20 cellular contexts compared by ENCODE assay signal in the genomic region with DNA sequence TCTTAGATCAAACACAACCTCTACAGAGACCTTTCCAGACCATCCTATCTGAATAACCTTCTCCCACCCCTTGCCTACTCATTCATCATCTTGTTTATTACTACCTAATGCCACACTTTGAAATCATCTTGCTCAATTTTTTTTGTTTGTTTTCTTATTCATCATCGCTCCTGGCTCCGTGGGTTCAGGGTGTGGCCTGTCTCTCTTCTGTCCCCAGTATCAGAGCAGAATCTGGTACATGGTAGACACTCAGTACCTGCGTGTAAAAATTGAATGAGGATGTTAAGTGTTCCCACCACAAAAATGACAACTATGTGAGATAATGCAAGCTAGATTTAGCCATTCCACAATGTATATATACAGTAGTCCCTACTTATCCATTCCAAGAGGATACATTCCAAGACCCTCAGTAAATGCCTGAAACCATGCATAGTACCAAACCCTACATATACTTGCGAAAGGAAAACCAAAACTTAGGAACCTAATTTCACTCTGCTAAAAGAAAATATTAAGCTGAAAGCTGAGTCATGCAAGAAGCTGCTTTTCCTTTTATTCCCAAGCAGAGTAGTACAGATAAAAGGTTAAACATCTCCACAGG.
DNase-seq lines count a peak whose midpoint lies in the region; ATAC-seq and TF ChIP-seq lines count a peak whose summit lies in the region.
"Had no signal": no experiment of that assay in that cellular context is flagged by ENCODE, and none has a peak within 500 bp of the region (broad histone marks: within the 10 kb centered on the region; RNA-seq: fewer than 3 reads in every experiment).

No MANE protein-coding gene starts in this region.

- in situ Hi-C loops in Caki2 (cut with HindIII; ENCODE audit: low pct_unique_long_range_greater_than_20kb, low sequenced_read_pairs): loop anchor here (25.0 kb wide), 1 partner anchor 256 kb away; no protein-coding TSS in a partner anchor

- no peak for ATAC-seq in stimulated activated naive CD8-positive, alpha-beta T cell treated with anti-CD3 and anti-CD28 coated beads, Interleukin-15, Interleukin-2, amounts not matched to agents 100 U/mL and 50 U/mL, for 24 hours
- ATAC-seq in GM18505 (IDR thresholded peaks at IDR 0.05; ENCODE audit: unreplicated experiment): no peak
- ATAC-seq: GM12878, T-helper 17 cell had no signal

- intact Hi-C loops in head of caudate nucleus (cut with DNase I): no loop called here

- DNase-seq in Caki2 (ENCODE audit: low read depth) (peak; percentile 83), LoVo (ENCODE audit: low spot score) (peak; percentile 89), amniotic epithelial cell (ENCODE audit: low read depth) (peak; percentile 13), kidney tubule cell (ENCODE audit: low spot score) (peak; percentile 62), head of caudate nucleus (no peak), CD1c-positive myeloid dendritic cell (ENCODE audit: extremely low spot score) (no peak)
- no peak for DNase-seq in stimulated activated naive CD8-positive, alpha-beta T cell treated with anti-CD3 and anti-CD28 coated beads, Interleukin-15, Interleukin-2, amounts not matched to agents 100 U/mL and 50 U/mL, for 24 hours
- DNase-seq: activated CD4-positive, alpha-beta T cell treated with anti-CD3 and anti-CD28 coated beads, Interleukin-2, amount 50 U/mL, for 1 hour; activated CD8-positive, alpha-beta memory T cell treated with anti-CD3 and anti-CD28 coated beads, Interleukin-2, amount 50 U/mL, for 48 hours; activated effector memory CD4-positive, alpha-beta T cell treated with Interleukin-2 at 50 U/mL for 16 hours; DMS 273 treated with DMSO at 0.1 percent for 48 hours; GM23248; kidney; naive B cell; NCI-H1417; NCI-H69; SJCRH30; T-helper 17 cell had no signal

- no peak for TF ChIP-seq POLR2A in GM18505 (IDR thresholded peaks at IDR 0.05; ENCODE audit: borderline replicate concordance, extremely low read depth, insufficient read depth, insufficient read length)

Comparison
In these comparisons a context has a peak if more than half of its experiments do, and no peak if none do; other contexts are left out.
1. DNase-seq: peak in Caki2 (single experiment), LoVo (single experiment), amniotic epithelial cell (single experiment) and kidney tubule cell (single experiment); none in stimulated activated naive CD8-positive, alpha-beta T cell treated with anti-CD3 and anti-CD28 coated beads, Interleukin-15, Interleukin-2, amounts not matched to agents 100 U/mL and 50 U/mL, for 24 hours (single experiment), head of caudate nucleus (0 of 42) and CD1c-positive myeloid dendritic cell (single experiment).